15 cellular contexts compared by ENCODE assay signal in the genomic region with DNA sequence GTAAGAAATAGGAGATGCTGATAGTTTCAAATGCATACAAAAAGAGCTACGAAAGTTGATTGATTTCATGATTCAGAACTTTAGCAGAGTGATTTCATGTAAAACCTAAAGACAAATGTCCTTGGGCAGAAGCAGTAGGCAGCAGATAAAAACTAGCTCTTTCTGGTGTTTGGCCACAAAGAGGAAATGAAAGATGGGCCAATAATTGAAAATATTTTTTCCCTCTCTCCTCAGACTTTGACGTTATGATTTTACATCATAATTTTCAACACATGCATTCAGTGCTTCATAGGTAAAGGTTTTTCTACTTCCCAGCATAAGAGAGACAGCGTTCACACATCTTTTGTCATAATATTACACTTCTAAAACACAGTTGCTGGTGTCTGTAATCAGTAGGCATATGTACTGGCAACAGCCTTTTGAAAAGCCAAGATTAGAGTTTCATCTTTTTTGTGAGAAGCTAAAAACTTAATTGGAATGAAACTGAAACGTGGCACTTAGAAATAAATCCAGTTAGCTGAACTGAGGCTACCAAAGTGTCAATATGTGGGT. TPM values are rescaled to one million over a fixed set of nuclear protein-coding genes. Genes with fewer than 3 reads are reported as not detected.
A peak's percentile ranks its signal among the peaks of the same experiment; 100 is the strongest.
DNase-seq lines count a peak whose midpoint lies in the region; ATAC-seq and TF ChIP-seq lines count a peak whose summit lies in the region.
"Had no signal": no experiment of that assay in that cellular context is flagged by ENCODE, and none has a peak within 500 bp of the region (broad histone marks: within the 10 kb centered on the region; RNA-seq: fewer than 3 reads in every experiment).

No MANE protein-coding gene starts in this region.

- DNase-seq in cerebellar cortex (ENCODE audit: low spot score) (peak; percentile 5), left ventricle myocardium inferior (no peak), ecto neural progenitor cell (ENCODE audit: low spot score) (no peak)
- DNase-seq in stimulated activated naive CD8-positive, alpha-beta T cell treated with anti-CD3 and anti-CD28 coated beads, Interleukin-15, amount 100 ng/mL, for 72 hours: no peak
- DNase-seq: activated naive CD8-positive, alpha-beta T cell treated with anti-CD3 and anti-CD28 coated beads, Interleukin-2, amount 10 ng/mL, durations not matched to agents 7 days and 5 days; GF-D8; Karpas-422; NCI-H2171 had no signal

- no peak overlapping the region for H3K4me3 Mint-ChIP-seq in stimulated activated naive CD8-positive, alpha-beta T cell treated with anti-CD3 and anti-CD28 coated beads, Interleukin-15, amount 100 ng/mL, for 72 hours
- H3K4me3 Mint-ChIP-seq: activated naive CD8-positive, alpha-beta T cell treated with anti-CD3 and anti-CD28 coated beads, Interleukin-2, amount 10 ng/mL, durations not matched to agents 7 days and 5 days had no signal

- H3K36me3 ChIP-seq in left ventricle myocardium inferior: no peaks in the 10 kb centered on the region

- H3K27me3 ChIP-seq in left ventricle myocardium inferior (ENCODE audit: low read depth): no peaks in the 10 kb centered on the region

- no peaks in the 10 kb centered on the region for H3K4me1 Mint-ChIP-seq in stimulated activated naive CD8-positive, alpha-beta T cell treated with anti-CD3 and anti-CD28 coated beads, Interleukin-15, amount 100 ng/mL, for 72 hours
- H3K4me1 Mint-ChIP-seq: activated naive CD8-positive, alpha-beta T cell treated with anti-CD3 and anti-CD28 coated beads, Interleukin-2, amount 10 ng/mL, durations not matched to agents 7 days and 5 days had no signal

- no peak for TF ChIP-seq CTCF in left ventricle myocardium inferior (IDR thresholded peaks at IDR 0.05; ENCODE audit: borderline replicate concordance)

- H3K27me3 Mint-ChIP-seq in stimulated activated naive CD8-positive, alpha-beta T cell treated with anti-CD3 and anti-CD28 coated beads, Interleukin-15, amount 100 ng/mL, for 72 hours: peaks cover 33% of the 10 kb centered on the region

- ATAC-seq in GM18502 (IDR thresholded peaks at IDR 0.05; ENCODE audit: poor library complexity, unreplicated experiment): peak; percentile 60
- peak; percentile 70 for ATAC-seq in GM21390 (IDR thresholded peaks at IDR 0.05; ENCODE audit: unreplicated experiment)
- peak; percentile 61 for ATAC-seq in HG03378 (IDR thresholded peaks at IDR 0.05; ENCODE audit: unreplicated experiment)
- ATAC-seq in stimulated activated naive CD8-positive, alpha-beta T cell treated with anti-CD3 and anti-CD28 coated beads, Interleukin-15, amount 100 ng/mL, for 72 hours: no peak
- ATAC-seq in GM18520 (IDR thresholded peaks at IDR 0.05; ENCODE audit: unreplicated experiment): no peak

- no peak overlapping the region for H3K27ac ChIP-seq in left ventricle myocardium inferior (replicated peaks)
- H3K27ac ChIP-seq: GM23248 had no signal

- intact Hi-C loops in left ventricle myocardium inferior (cut with micrococcal nuclease): no loop called here

- no peak overlapping the region for H3K4me3 ChIP-seq in left ventricle myocardium inferior
- H3K4me3 ChIP-seq: GM23248 had no signal

- no peaks in the 10 kb centered on the region for H3K9me3 Mint-ChIP-seq in stimulated activated naive CD8-positive, alpha-beta T cell treated with anti-CD3 and anti-CD28 coated beads, Interleukin-15, amount 100 ng/mL, for 72 hours
- H3K9me3 Mint-ChIP-seq: activated naive CD8-positive, alpha-beta T cell treated with anti-CD3 and anti-CD28 coated beads, Interleukin-2, amount 10 ng/mL, durations not matched to agents 7 days and 5 days had no signal

- no peaks in the 10 kb centered on the region for H3K9me3 ChIP-seq in left ventricle myocardium inferior (replicated peaks)

- H3K27ac Mint-ChIP-seq in stimulated activated naive CD8-positive, alpha-beta T cell treated with anti-CD3 and anti-CD28 coated beads, Interleukin-15, amount 100 ng/mL, for 72 hours: no peak overlapping the region
- H3K27ac Mint-ChIP-seq: activated naive CD8-positive, alpha-beta T cell treated with anti-CD3 and anti-CD28 coated beads, Interleukin-2, amount 10 ng/mL, durations not matched to agents 7 days and 5 days had no signal

- H3K4me1 ChIP-seq in left ventricle myocardium inferior: peaks cover 15% of the 10 kb centered on the region

RNA-seq across cellular contexts. Expression of gene SCEL, which starts 9.3 kb away (rescaled TPM):
- total RNA-seq in left ventricle myocardium inferior: not detected
- total RNA-seq: activated CD8-positive, alpha-beta memory T cell treated with anti-CD3 and anti-CD28 coated beads for 36 hours; activated naive CD8-positive, alpha-beta T cell treated with anti-CD3 and anti-CD28 coated beads, Interleukin-2, amount 10 ng/mL, durations not matched to agents 7 days and 5 days; GM23248; myocyte had no signal

Comparison
In these comparisons a context has a peak if more than half of its experiments do, and no peak if none do; other contexts are left out.
1. ATAC-seq: peak in GM18502 (single experiment), GM21390 (single experiment) and HG03378 (single experiment); none in stimulated activated naive CD8-positive, alpha-beta T cell treated with anti-CD3 and anti-CD28 coated beads, Interleukin-15, amount 100 ng/mL, for 72 hours (single experiment) and GM18520 (single experiment).